In the genomic region with DNA sequence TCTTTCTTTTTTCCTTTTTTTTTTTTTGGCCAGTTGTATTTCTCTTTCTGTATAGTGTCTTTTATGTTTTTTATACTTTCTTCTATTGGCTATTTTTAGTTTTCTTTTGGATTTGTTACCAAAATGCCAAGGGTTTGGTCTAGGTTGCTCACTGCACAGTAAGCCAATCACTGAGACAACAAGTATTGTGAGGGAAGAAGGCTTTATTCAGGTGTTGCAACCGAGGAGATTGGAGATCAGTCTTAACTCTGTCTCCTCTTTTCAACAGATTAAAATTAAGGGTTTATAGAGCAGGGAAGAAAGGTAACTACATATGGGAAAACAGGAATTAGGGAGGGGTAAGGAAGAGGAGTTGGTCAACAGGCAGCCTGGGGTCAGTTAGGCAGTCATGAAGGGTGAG, we compare ENCODE assay signal across 33 cellular contexts. TPM values are rescaled to one million over a fixed set of nuclear protein-coding genes. Genes with fewer than 3 reads are reported as not detected.
"Had no signal": no experiment of that assay in that cellular context is flagged by ENCODE, and none has a peak within 500 bp of the region (broad histone marks: within the 10 kb centered on the region; RNA-seq: fewer than 3 reads in every experiment).

No MANE protein-coding gene starts in this region.

- H3K27ac Mint-ChIP-seq: stimulated activated effector memory CD8-positive, alpha-beta T cell treated with anti-CD3 and anti-CD28 coated beads, Interleukin-12 subunit alpha, Interleukin-12 subunit beta, amount 100 ng/mL, for 72 hours; stimulated activated memory B cell treated with anti-CD40 and anti-IgM and Interleukin-4, amounts not matched to agents 10 μg/mL and 1 μg/mL and 100 μg/mL, for 72 hours; stimulated activated naive B cell treated with anti-CD40 and anti-IgM and Interleukin-4, amounts not matched to agents 10 μg/mL and 1 μg/mL and 100 μg/mL, for 72 hours; stimulated activated naive CD8-positive, alpha-beta T cell treated with anti-CD3 and anti-CD28 coated beads, Interleukin-15, Interleukin-2, amounts not matched to agents 100 ng/mL and 50 ng/mL, for 24 hours; type B pancreatic cell had no signal

- DNase-seq: stimulated activated CD4-positive, alpha-beta T cell treated with anti-CD3 and anti-CD28 coated beads, Interleukin-2, amount 100 ng/mL, for 48 hours; stimulated activated CD4-positive, alpha-beta T cell treated with anti-CD3 and anti-CD28 coated beads, Interleukin-4, amount 100 ng/mL, for 1 hour; stimulated activated CD4-positive, alpha-beta T cell treated with anti-CD3 and anti-CD28 coated beads, Interleukin-4, amount 100 ng/mL, for 24 hours; stimulated activated CD4-positive, alpha-beta T cell treated with anti-CD3 and anti-CD28 coated beads, Interleukin-4, amount 100 ng/mL, for 4 hours; stimulated activated CD8-positive, alpha-beta memory T cell treated with anti-CD3 and anti-CD28 coated beads, Interleukin-4, amount 100 ng/mL, for 48 hours; stimulated activated naive B cell treated with anti-CD40 and anti-IgM and Interleukin-4, amounts not matched to agents 10 μg/mL and 1 μg/mL and 100 μg/mL, for 72 hours; stimulated activated naive CD4-positive, alpha-beta T cell; stimulated activated naive CD4-positive, alpha-beta T cell treated with Interleukin-2 at 50 U/mL for 16 hours; stimulated activated naive CD8-positive, alpha-beta T cell treated with anti-CD3 and anti-CD28 coated beads, Interleukin-15, amount 100 ng/mL, for 72 hours; stimulated activated naive CD8-positive, alpha-beta T cell treated with anti-CD3 and anti-CD28 coated beads, Interleukin-15, Interleukin-2, amounts not matched to agents 100 U/mL and 50 U/mL, for 24 hours; stomach; substantia nigra; testis; thyroid gland; tibial artery; transverse colon; trophoblast cell; upper lobe of left lung; upper lobe of right lung; uterus had no signal

- H3K9me3 Mint-ChIP-seq: type B pancreatic cell had no signal

- ATAC-seq: stimulated activated effector memory CD8-positive, alpha-beta T cell treated with anti-CD3 and anti-CD28 coated beads, Interleukin-12 subunit alpha, Interleukin-12 subunit beta, amount 100 ng/mL, for 72 hours; stimulated activated memory B cell treated with anti-CD40 and anti-IgM and Interleukin-4, amounts not matched to agents 10 μg/mL and 1 μg/mL and 100 μg/mL, for 72 hours; stimulated activated naive B cell treated with anti-CD40 and anti-IgM and Interleukin-4, amounts not matched to agents 10 μg/mL and 1 μg/mL and 100 μg/mL, for 72 hours; stimulated activated naive CD8-positive, alpha-beta T cell treated with anti-CD3 and anti-CD28 coated beads, Interleukin-15, amount 100 ng/mL, for 72 hours; stimulated activated naive CD8-positive, alpha-beta T cell treated with anti-CD3 and anti-CD28 coated beads, Interleukin-15, Interleukin-2, amounts not matched to agents 100 U/mL and 50 U/mL, for 24 hours; upper lobe of right lung had no signal

- FAIRE-seq: urothelium cell line had no signal

- H3K36me3 Mint-ChIP-seq: stimulated activated effector memory CD8-positive, alpha-beta T cell treated with anti-CD3 and anti-CD28 coated beads, Interleukin-12 subunit alpha, Interleukin-12 subunit beta, amount 100 ng/mL, for 72 hours; type B pancreatic cell had no signal

- H3K27me3 ChIP-seq: stomach, suprapubic skin, testis, thyroid gland, tibial artery, tibial nerve, transverse colon, upper lobe of left lung, upper lobe of right lung, uterus, vagina had no signal

- H3K4me3 Mint-ChIP-seq: stimulated activated effector memory CD8-positive, alpha-beta T cell treated with anti-CD3 and anti-CD28 coated beads, Interleukin-12 subunit alpha, Interleukin-12 subunit beta, amount 100 ng/mL, for 72 hours; stimulated activated memory B cell treated with anti-CD40 and anti-IgM and Interleukin-4, amounts not matched to agents 10 μg/mL and 1 μg/mL and 100 μg/mL, for 72 hours; stimulated activated naive B cell treated with anti-CD40 and anti-IgM and Interleukin-4, amounts not matched to agents 10 μg/mL and 1 μg/mL and 100 μg/mL, for 72 hours; stimulated activated naive CD8-positive, alpha-beta T cell treated with anti-CD3 and anti-CD28 coated beads, Interleukin-15, amount 100 ng/mL, for 72 hours; stimulated activated naive CD8-positive, alpha-beta T cell treated with anti-CD3 and anti-CD28 coated beads, Interleukin-15, Interleukin-2, amounts not matched to agents 100 ng/mL and 50 ng/mL, for 24 hours; type B pancreatic cell had no signal

- H3K27ac ChIP-seq: stomach, suprapubic skin, testis, thoracic aorta, thyroid gland, tibial artery, tibial nerve, transverse colon, upper lobe of left lung, upper lobe of right lung, uterus, vagina had no signal

- H3K4me1 ChIP-seq: suprapubic skin, testis, thyroid gland, upper lobe of right lung, uterus, vagina had no signal

- H3K36me3 ChIP-seq: stomach, suprapubic skin, thoracic aorta, thyroid gland, tibial artery, tibial nerve, transverse colon, upper lobe of left lung, upper lobe of right lung, uterus, vagina had no signal

- H3K9me3 ChIP-seq: suprapubic skin, testis, thoracic aorta, thyroid gland, tibial artery, upper lobe of right lung, uterus, vagina had no signal

- H3K4me3 ChIP-seq: stomach, suprapubic skin, testis, thoracic aorta, thyroid gland, tibial artery, tibial nerve, transverse colon, upper lobe of left lung, upper lobe of right lung, uterus, vagina had no signal

RNA-seq across cellular contexts. Expression of gene TRIM15, which starts 60.0 kb away (rescaled TPM):
- total RNA-seq: subcutaneous adipose tissue, temporal lobe, thoracic aorta, thyroid gland, tibial nerve, upper lobe of right lung, ureter, urinary bladder, uterus, vagina had no signal
- polyA plus RNA-seq: urinary bladder had no signal
